ENCODE assay signal across 1 cellular context in genomic region chr3:178486903-178487302, GRCh38.
TF ChIP-seq lines count a peak whose summit lies in the region.

No MANE protein-coding gene starts in this region.

TF ChIP-seq in WTC11, 78 proteins besides CTCF, POLR2A, EP300 and RAD21 (continued from another document):
- no peak for TF ChIP-seq ARID4B (CRISPR knock-in tag; IDR thresholded peaks at IDR 0.05; ENCODE audit: borderline replicate concordance)
- TF ChIP-seq IRF1 (CRISPR knock-in tag; IDR thresholded peaks at IDR 0.05) = no peak
- no peak for TF ChIP-seq ZNF425 (CRISPR knock-in tag; conservative IDR thresholded peaks at IDR 0.05)
- TF ChIP-seq MLX (CRISPR knock-in tag; IDR thresholded peaks at IDR 0.05) = no peak
- TF ChIP-seq E2F1 (CRISPR knock-in tag; IDR thresholded peaks at IDR 0.05) = no peak
- no peak for TF ChIP-seq ATF1 (CRISPR knock-in tag; IDR thresholded peaks at IDR 0.05)
- TF ChIP-seq SOX15 (CRISPR knock-in tag; IDR thresholded peaks at IDR 0.05) = no peak
- no peak for TF ChIP-seq ZNF671 (CRISPR knock-in tag; IDR thresholded peaks at IDR 0.05)
- no peak for TF ChIP-seq ZNF396 (CRISPR knock-in tag; IDR thresholded peaks at IDR 0.05; ENCODE audit: borderline replicate concordance)
- no peak for TF ChIP-seq NR3C1 (CRISPR knock-in tag; conservative IDR thresholded peaks at IDR 0.05; ENCODE audit: low read depth)
- no peak for TF ChIP-seq TCF7 (CRISPR knock-in tag; IDR thresholded peaks at IDR 0.05; ENCODE audit: low read depth)
- TF ChIP-seq NFYB (CRISPR knock-in tag; conservative IDR thresholded peaks at IDR 0.05; ENCODE audit: low read depth) = no peak
- no peak for TF ChIP-seq STAT6 (CRISPR knock-in tag; conservative IDR thresholded peaks at IDR 0.05; ENCODE audit: low read depth)
